ENCODE assay signal across 9 cellular contexts in the genomic region with DNA sequence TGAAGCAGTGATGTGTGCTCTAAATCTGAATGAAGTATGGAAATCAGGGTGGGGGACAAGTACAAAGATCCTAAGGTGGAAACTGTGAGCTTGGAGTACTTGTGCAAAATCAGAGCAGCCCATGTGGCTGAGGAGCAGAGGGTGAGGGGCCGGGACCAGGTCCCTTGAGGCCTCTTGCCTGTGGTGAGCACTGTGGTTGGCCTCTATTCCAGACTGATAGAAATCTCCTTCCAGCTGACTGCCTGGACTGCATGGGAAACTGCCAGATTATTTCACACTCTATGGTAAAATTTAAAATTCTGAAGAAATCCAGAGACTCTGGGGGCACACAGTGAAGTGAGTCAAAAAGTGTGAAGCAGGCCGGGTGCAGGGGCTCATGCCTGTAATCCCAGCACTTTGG.
A peak's percentile ranks its signal among the peaks of the same experiment; 100 is the strongest.
DNase-seq lines count a peak whose midpoint lies in the region; ATAC-seq and TF ChIP-seq lines count a peak whose summit lies in the region.
"Had no signal": no experiment of that assay in that cellular context is flagged by ENCODE, and none has a peak within 500 bp of the region (broad histone marks: within the 10 kb centered on the region; RNA-seq: fewer than 3 reads in every experiment).

No MANE protein-coding gene starts in this region.

- H3K4me1 Mint-ChIP-seq in activated naive CD4-positive, alpha-beta T cell treated with anti-CD3 and anti-CD28 coated beads, Interleukin-2, amount 10 ng/mL, durations not matched to agents 7 days and 5 days: no peaks in the 10 kb centered on the region

- peaks cover 34% of the 10 kb centered on the region for H3F3A ChIP-seq in SK-N-SH (replicated peaks; ENCODE audit: insufficient read depth)

- no peak for TF ChIP-seq CTCF in SK-N-SH (IDR thresholded peaks at IDR 0.05)
- TF ChIP-seq CTCF in fibroblast of the aortic adventitia (IDR thresholded peaks at IDR 0.05; ENCODE audit: insufficient read depth, low read length): no peak
- no peak for TF ChIP-seq CTCF in osteoblast (IDR thresholded peaks at IDR 0.05; ENCODE audit: extremely low read depth, low read depth, low read length)

- ATAC-seq in GM18520 (IDR thresholded peaks at IDR 0.05; ENCODE audit: unreplicated experiment) (no peak), GM18870 (IDR thresholded peaks at IDR 0.05; ENCODE audit: unreplicated experiment) (no peak)

- no peaks in the 10 kb centered on the region for H4K20me1 ChIP-seq in SK-N-SH (ENCODE audit: insufficient read depth)
- no peaks in the 10 kb centered on the region for H4K20me1 ChIP-seq in osteoblast (ENCODE audit: insufficient read depth, low read length)

- H3K36me3 ChIP-seq in SK-N-SH (replicated peaks in 1 of 2; ENCODE audit: control insufficient read depth in 1 of 2, insufficient read depth in 2 of 2, low read length in 1 of 2): peaks cover 0 to 5% of the 10 kb centered on the region in 2 experiments
- peaks cover 13% of the 10 kb centered on the region for H3K36me3 ChIP-seq in osteoblast (ENCODE audit: insufficient read depth, low read length)

- CTCF ChIA-PET in SK-N-SH (lab: Yijun Ruan, JAX): interaction anchor here (0.5 to 3.7 kb wide), 4 partner anchors 15 to 210 kb away, joined by 3 to 12 read pairs (median 3); no protein-coding TSS in a partner anchor
- CTCF ChIA-PET in activated naive CD4-positive, alpha-beta T cell treated with anti-CD3 and anti-CD28 coated beads, Interleukin-2, amount 10 ng/mL, durations not matched to agents 7 days and 5 days (lab: Charles Lee): interaction anchor here (1.9 to 2.3 kb wide), 2 partner anchors 11 to 13 kb away, joined by 6 read pairs; no protein-coding TSS in a partner anchor

- H3K79me2 ChIP-seq in SK-N-SH (ENCODE audit: insufficient read depth): peaks cover 65% of the 10 kb centered on the region
- peaks cover 78% of the 10 kb centered on the region for H3K79me2 ChIP-seq in osteoblast (ENCODE audit: insufficient read depth, low read length)

- H3K9ac ChIP-seq in SK-N-SH: no peak overlapping the region

- H3K9me3 ChIP-seq in SK-N-SH: no peaks in the 10 kb centered on the region
- no peaks in the 10 kb centered on the region for H3K9me3 ChIP-seq in osteoblast (ENCODE audit: low read depth, low read length)

- H3K4me3 ChIP-seq in SK-N-SH (ENCODE audit: low read depth in 2 of 2, low read length in 1 of 2): no peak overlapping the region
- H3K4me3 ChIP-seq in fibroblast of the aortic adventitia (ENCODE audit: low read depth, low read length): no peak overlapping the region
- no peak overlapping the region for H3K4me3 ChIP-seq in osteoblast (ENCODE audit: insufficient read depth, low read length)

- no peaks in the 10 kb centered on the region for H3K9me2 ChIP-seq in SK-N-SH

- peak overlapping the region; percentile 92 to 95 for H3K27ac ChIP-seq in SK-N-SH (ENCODE audit: low read depth in 2 of 2, low read length in 1 of 2)
- peak overlapping the region; percentile 91 for H3K27ac ChIP-seq in osteoblast (ENCODE audit: low read depth, low read length)

- H3K4me1 ChIP-seq in SK-N-SH (ENCODE audit: control insufficient read depth in 1 of 2, insufficient read depth in 2 of 2, low read depth in 1 of 2, low read length in 1 of 2) (peaks cover 24 to 49% of the 10 kb centered on the region in 2 experiments), osteoblast (ENCODE audit: insufficient read depth, low read length) (peaks cover 38% of the 10 kb centered on the region)

- DNase-seq in AG20443 (ENCODE audit: low spot score) (peak; percentile 43), SK-N-SH (no peak), fibroblast of the aortic adventitia (ENCODE audit: low read depth) (peak; percentile 84), osteoblast (ENCODE audit: insufficient read length, low spot score, missing footprints) (no peak), hepatic stellate cell (ENCODE audit: low spot score) (no peak)
- DNase-seq in activated naive CD4-positive, alpha-beta T cell treated with anti-CD3 and anti-CD28 coated beads, Interleukin-2, amount 10 ng/mL, durations not matched to agents 7 days and 5 days: no peak
- DNase-seq: dermis blood vessel endothelial cell had no signal

- POLR2A ChIA-PET in SK-N-SH (lab: Yijun Ruan, JAX): no interaction called here

- TF ChIP-seq RAD21 in SK-N-SH (IDR thresholded peaks at IDR 0.05; ENCODE audit: low read length): no peak

- no peak overlapping the region for H2AFZ ChIP-seq in SK-N-SH (ENCODE audit: low read depth)
- no peak overlapping the region for H2AFZ ChIP-seq in osteoblast (ENCODE audit: low read length)

- H3K4me2 ChIP-seq in SK-N-SH (no peak overlapping the region; the same call in 1 of the 2 replicates), osteoblast (ENCODE audit: insufficient read depth, low read length) (peak overlapping the region; percentile 46)

- H3K27me3 ChIP-seq in SK-N-SH (ENCODE audit: insufficient read depth): no peaks in the 10 kb centered on the region
- H3K27me3 ChIP-seq in osteoblast (ENCODE audit: insufficient read depth, low read length): no peaks in the 10 kb centered on the region

- H3K9me3 Mint-ChIP-seq in activated naive CD4-positive, alpha-beta T cell treated with anti-CD3 and anti-CD28 coated beads, Interleukin-2, amount 10 ng/mL, durations not matched to agents 7 days and 5 days: no peaks in the 10 kb centered on the region

- H3K27ac Mint-ChIP-seq in activated naive CD4-positive, alpha-beta T cell treated with anti-CD3 and anti-CD28 coated beads, Interleukin-2, amount 10 ng/mL, durations not matched to agents 7 days and 5 days: no peak overlapping the region

- TF ChIP-seq EP300 in SK-N-SH (IDR thresholded peaks at IDR 0.05; ENCODE audit: borderline replicate concordance in 1 of 2, low read depth in 1 of 2, low read length in 1 of 2): no peak

- H3K27me3 Mint-ChIP-seq in activated naive CD4-positive, alpha-beta T cell treated with anti-CD3 and anti-CD28 coated beads, Interleukin-2, amount 10 ng/mL, durations not matched to agents 7 days and 5 days: peaks cover 8% of the 10 kb centered on the region

- H3K4me3 Mint-ChIP-seq in activated naive CD4-positive, alpha-beta T cell treated with anti-CD3 and anti-CD28 coated beads, Interleukin-2, amount 10 ng/mL, durations not matched to agents 7 days and 5 days: no peak overlapping the region

- H3K36me3 Mint-ChIP-seq in activated naive CD4-positive, alpha-beta T cell treated with anti-CD3 and anti-CD28 coated beads, Interleukin-2, amount 10 ng/mL, durations not matched to agents 7 days and 5 days: no peaks in the 10 kb centered on the region

- 57% methylated on average over 2 of the region's 2 CpGs for WGBS in SK-N-SH (ENCODE audit: low lambda C conversion rate)

TF ChIP-seq in SK-N-SH, 30 proteins besides CTCF, POLR2A, EP300 and RAD21:
- TF ChIP-seq, protein P1, sequence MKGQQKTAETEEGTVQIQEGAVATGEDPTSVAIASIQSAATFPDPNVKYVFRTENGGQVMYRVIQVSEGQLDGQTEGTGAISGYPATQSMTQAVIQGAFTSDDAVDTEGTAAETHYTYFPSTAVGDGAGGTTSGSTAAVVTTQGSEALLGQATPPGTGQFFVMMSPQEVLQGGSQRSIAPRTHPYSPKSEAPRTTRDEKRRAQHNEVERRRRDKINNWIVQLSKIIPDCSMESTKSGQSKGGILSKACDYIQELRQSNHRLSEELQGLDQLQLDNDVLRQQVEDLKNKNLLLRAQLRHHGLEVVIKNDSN (IDR thresholded peaks at IDR 0.05; ENCODE audit: borderline replicate concordance, low read depth): no peak
- TF ChIP-seq, protein P2, sequence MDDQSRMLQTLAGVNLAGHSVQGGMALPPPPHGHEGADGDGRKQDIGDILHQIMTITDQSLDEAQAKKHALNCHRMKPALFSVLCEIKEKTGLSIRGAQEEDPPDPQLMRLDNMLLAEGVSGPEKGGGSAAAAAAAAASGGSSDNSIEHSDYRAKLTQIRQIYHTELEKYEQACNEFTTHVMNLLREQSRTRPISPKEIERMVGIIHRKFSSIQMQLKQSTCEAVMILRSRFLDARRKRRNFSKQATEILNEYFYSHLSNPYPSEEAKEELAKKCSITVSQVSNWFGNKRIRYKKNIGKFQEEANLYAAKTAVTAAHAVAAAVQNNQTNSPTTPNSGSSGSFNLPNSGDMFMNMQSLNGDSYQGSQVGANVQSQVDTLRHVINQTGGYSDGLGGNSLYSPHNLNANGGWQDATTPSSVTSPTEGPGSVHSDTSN (IDR thresholded peaks at IDR 0.05): peak; percentile 32; the same call in 1 of the 2 replicates
- peak; percentile 61 for TF ChIP-seq TCF12 (IDR thresholded peaks at IDR 0.05)
TF ChIP-seq in SK-N-SH: peak in this region for 2.

Comparison
In these comparisons a context has a peak if more than half of its experiments do, and no peak if none do; other contexts are left out.
1. DNase-seq: peak in AG20443 (single experiment) and fibroblast of the aortic adventitia (single experiment); none in SK-N-SH (single experiment), osteoblast (single experiment), hepatic stellate cell (single experiment) and activated naive CD4-positive, alpha-beta T cell treated with anti-CD3 and anti-CD28 coated beads, Interleukin-2, amount 10 ng/mL, durations not matched to agents 7 days and 5 days (single experiment).